Comparison of ENCODE assay signal across 33 cellular contexts in the genomic region with DNA sequence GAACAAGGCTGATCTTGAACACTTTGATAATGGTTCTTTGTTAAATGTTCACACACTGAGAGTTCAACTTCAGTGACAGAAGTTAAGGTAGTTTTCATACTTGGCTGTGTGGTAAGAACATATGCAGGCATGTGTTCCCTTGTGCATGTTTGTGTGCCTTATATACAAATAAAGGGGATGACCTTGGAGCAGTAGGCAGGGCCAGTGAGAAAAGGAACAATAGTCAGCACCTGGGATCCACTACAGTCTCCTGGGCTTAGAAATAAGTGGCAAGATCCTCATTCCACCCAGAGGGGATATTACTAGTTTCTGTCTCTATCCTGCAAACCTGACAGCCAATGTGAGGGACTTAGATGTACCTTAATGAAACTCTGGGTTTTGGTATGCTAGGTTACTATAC. TPM values are rescaled to one million over a fixed set of nuclear protein-coding genes. Genes with fewer than 3 reads are reported as not detected.
"Had no signal": no experiment of that assay in that cellular context is flagged by ENCODE, and none has a peak within 500 bp of the region (broad histone marks: within the 10 kb centered on the region; RNA-seq: fewer than 3 reads in every experiment).

No MANE protein-coding gene starts in this region.

- H3K9me3 ChIP-seq: neutrophil, psoas muscle, spleen, suprapubic skin, testis, tibial artery, transverse colon, upper lobe of right lung, uterus had no signal

- ATAC-seq: naive thymus-derived CD8-positive, alpha-beta T cell; natural killer cell treated with Interleukin-12 subunit alpha and Interleukin-12 subunit beta and Interleukin-15 and Interleukin-18, amount 100 ng/mL, for 72 hours; psoas muscle; right cardiac atrium; sciatic nerve; stimulated activated memory B cell treated with anti-CD40 and anti-IgM and Interleukin-4, amounts not matched to agents 10 μg/mL and 1 μg/mL and 100 μg/mL, for 72 hours; stimulated activated naive CD8-positive, alpha-beta T cell treated with anti-CD3 and anti-CD28 coated beads, Interleukin-15, amount 100 ng/mL, for 72 hours; stimulated activated naive CD8-positive, alpha-beta T cell treated with anti-CD3 and anti-CD28 coated beads, Interleukin-15, Interleukin-2, amounts not matched to agents 100 U/mL and 50 U/mL, for 24 hours; upper lobe of right lung had no signal

- H3K27ac ChIP-seq: neutrophil, parathyroid adenoma, psoas muscle, skin epidermis, spleen, suprapubic skin, testis, tibial artery, upper lobe of right lung, uterus had no signal

- H3K4me3 ChIP-seq: psoas muscle, skin epidermis, smooth muscle cell, spleen, suprapubic skin, testis, tibial artery, transverse colon, upper lobe of right lung, uterus had no signal

- H3K4me1 ChIP-seq: parathyroid adenoma, psoas muscle, spleen, suprapubic skin, testis, tibial artery, upper lobe of right lung, uterus had no signal

- H3K36me3 ChIP-seq: transverse colon, uterus had no signal

- H3K27me3 ChIP-seq: neutrophil, spleen, suprapubic skin, testis, tibial artery, transverse colon, upper lobe of right lung, uterus had no signal

- DNase-seq: naive thymus-derived CD8-positive, alpha-beta T cell; nephron progenitor cell; nucleus accumbens; posterior cingulate gyrus; psoas muscle; right cardiac atrium; spleen; stimulated activated CD4-positive, alpha-beta T cell treated with anti-CD3 and anti-CD28 coated beads, Interleukin-12 subunit alpha, Interleukin-12 subunit beta, amount 100 ng/mL, for 4 hours; stimulated activated CD4-positive, alpha-beta T cell treated with anti-CD3 and anti-CD28 coated beads, Interleukin-1b, Interleukin-23, amount 100 ng/mL, for 48 hours; stimulated activated CD4-positive, alpha-beta T cell treated with anti-CD3 and anti-CD28 coated beads, Interleukin-4, amount 100 ng/mL, for 1 hour; stimulated activated CD4-positive, alpha-beta T cell treated with anti-CD3 and anti-CD28 coated beads, Interleukin-4, amount 100 ng/mL, for 4 hours; stimulated activated CD8-positive, alpha-beta memory T cell treated with anti-CD3 and anti-CD28 coated beads, Interleukin-4, amount 100 ng/mL, for 48 hours; stimulated activated naive CD4-positive, alpha-beta T cell; stimulated activated naive CD8-positive, alpha-beta T cell treated with anti-CD3 and anti-CD28 coated beads, Interleukin-15, amount 100 ng/mL, for 72 hours; stimulated activated naive CD8-positive, alpha-beta T cell treated with anti-CD3 and anti-CD28 coated beads, Interleukin-15, Interleukin-2, amounts not matched to agents 100 U/mL and 50 U/mL, for 24 hours; substantia nigra; testis; tibial artery; transverse colon; upper lobe of right lung; uterus had no signal

RNA-seq across cellular contexts. Expression of a gene that starts 50.3 kb away (rescaled TPM):
- total RNA-seq: naive thymus-derived CD8-positive, alpha-beta T cell; neural crest cell; omental fat pad; progenitor cell of endocrine pancreas; psoas muscle; right cardiac atrium; sciatic nerve; suprapubic skin; transverse colon; upper lobe of right lung; urinary bladder; uterus had no signal
- polyA plus RNA-seq: naive thymus-derived CD8-positive, alpha-beta T cell; smooth muscle cell; urinary bladder had no signal
